ENCODE assay signal across 8 cellular contexts in genomic region chr15:51829360-51830278, GRCh38. TPM values are rescaled to one million over a fixed set of nuclear protein-coding genes. Genes with fewer than 3 reads are reported as not detected.
A peak's percentile ranks its signal among the peaks of the same experiment; 100 is the strongest.
DNase-seq lines count a peak whose midpoint lies in the region; ATAC-seq and TF ChIP-seq lines count a peak whose summit lies in the region.

Gene TMOD3, plus strand, starts transcription at chr15:51829653. Its CDS starts 33,232 bp downstream, at chr15:51862885.

- peaks cover 46% of the 10 kb centered on the region for H3K4me1 Mint-ChIP-seq in activated CD4-positive, alpha-beta T cell treated with anti-CD3 and anti-CD28 coated beads for 36 hours

- peaks cover 2% of the 10 kb centered on the region for H3K36me3 Mint-ChIP-seq in activated CD4-positive, alpha-beta T cell treated with anti-CD3 and anti-CD28 coated beads for 36 hours (ENCODE audit: low read depth)

- H3K27ac Mint-ChIP-seq in activated CD4-positive, alpha-beta T cell treated with anti-CD3 and anti-CD28 coated beads for 36 hours = peak within 1 kb of the TSS; percentile 89

- in situ Hi-C loops in GM18951 (cut with MboI; ENCODE audit: low sequenced_read_pairs, unreplicated experiment) = no loop called here

- TF ChIP-seq CTCF in AG09309 (IDR thresholded peaks at IDR 0.05; ENCODE audit: control insufficient read depth, insufficient read depth, low read depth, low read length, missing control alignments) (no peak), choroid plexus epithelial cell (conservative IDR thresholded peaks at IDR 0.05; ENCODE audit: low read depth, low read length) (peak; percentile 12), kidney epithelial cell (IDR thresholded peaks at IDR 0.05; ENCODE audit: insufficient read depth, low read length, poor library complexity, severe bottlenecking) (no peak)

- TF ChIP-seq POLR2A in GM18951 (IDR thresholded peaks at IDR 0.05; ENCODE audit: extremely low read depth, insufficient read depth, insufficient read length) = peak; percentile 96

- no peaks in the 10 kb centered on the region for H3K27me3 Mint-ChIP-seq in activated CD4-positive, alpha-beta T cell treated with anti-CD3 and anti-CD28 coated beads for 36 hours

- POLR2A ChIA-PET in activated CD4-positive, alpha-beta T cell treated with anti-CD3 and anti-CD28 coated beads for 36 hours (lab: Charles Lee) = interaction anchor here (1.0 kb wide), 1 partner anchor 9 kb away, joined by 3 read pairs; no protein-coding TSS in a partner anchor

- peak; percentile 88 for ATAC-seq in HG03175 (IDR thresholded peaks at IDR 0.05; ENCODE audit: unreplicated experiment)
- ATAC-seq in activated CD4-positive, alpha-beta T cell treated with anti-CD3 and anti-CD28 coated beads for 36 hours = peak; percentile 81

- no peaks in the 10 kb centered on the region for H3K27me3 ChIP-seq in kidney epithelial cell (ENCODE audit: control insufficient read depth, insufficient read depth, low read length)

- no peaks in the 10 kb centered on the region for H3K9me3 Mint-ChIP-seq in activated CD4-positive, alpha-beta T cell treated with anti-CD3 and anti-CD28 coated beads for 36 hours (ENCODE audit: low read depth)

- DNase-seq in AG09309 (ENCODE audit: low read depth) (peak; percentile 59), NCI-H446 (lab: John Stamatoyannopoulos, UW) (peak; percentile 68 to 91), choroid plexus epithelial cell (ENCODE audit: low read depth) (peak; percentile 93), kidney epithelial cell (ENCODE audit: low read depth) (peak; percentile 60)
- peak; percentile 93 for DNase-seq in activated CD4-positive, alpha-beta T cell treated with anti-CD3 and anti-CD28 coated beads for 36 hours
- peak; percentile 93 for DNase-seq in stimulated activated CD4-positive, alpha-beta T cell treated with anti-CD3 and anti-CD28 coated beads, Interleukin-15, amount 100 ng/mL, for 24 hours

- no peaks in the 10 kb centered on the region for H3K36me3 ChIP-seq in kidney epithelial cell (ENCODE audit: control insufficient read depth, insufficient read depth, low read length)

- CTCF ChIA-PET in activated CD4-positive, alpha-beta T cell treated with anti-CD3 and anti-CD28 coated beads for 36 hours (lab: Charles Lee) = interaction anchor here (2.5 kb wide), 1 partner anchor 12 kb away, joined by 8 read pairs; no protein-coding TSS in a partner anchor

- H3K4me3 Mint-ChIP-seq in activated CD4-positive, alpha-beta T cell treated with anti-CD3 and anti-CD28 coated beads for 36 hours = peak within 1 kb of the TSS; percentile 84

- intact Hi-C loops in activated CD4-positive, alpha-beta T cell treated with anti-CD3 and anti-CD28 coated beads for 36 hours (cut with DNase I, micrococcal nuclease) = loop anchor here (1.0 to 10.0 kb wide), 8 partner anchors 31 to 1145 kb away; partner anchors contain the start of genes LEO1 (in 1 of the 2), LYSMD2 (in 1 of the 2), SPPL2A (in 1 of the 2) and TMOD2 (in 1 of the 2)

- H3K4me3 ChIP-seq in AG09309 (ENCODE audit: control insufficient read depth, low read depth, low read length) (peak within 1 kb of the TSS; percentile 84), choroid plexus epithelial cell (ENCODE audit: low read depth, low read length) (peak within 1 kb of the TSS; percentile 89), kidney epithelial cell (ENCODE audit: low read depth, low read length) (peak within 1 kb of the TSS; percentile 96)

RNA-seq across cellular contexts. Expression of gene TMOD3, which starts in this region (rescaled TPM):
- total RNA-seq in activated CD4-positive, alpha-beta T cell treated with anti-CD3 and anti-CD28 coated beads for 36 hours = 10 to 100 TPM; 52.4 to 55.7 TPM
- 30.7 and 34.5 TPM in 2 replicates for total RNA-seq in kidney epithelial cell

Comparison
In these comparisons a context has a peak if more than half of its experiments do, and no peak if none do; other contexts are left out.
1. Peak in every context shown above with its lines: DNase-seq, ATAC-seq and H3K4me3 ChIP-seq.